In the genomic region with DNA sequence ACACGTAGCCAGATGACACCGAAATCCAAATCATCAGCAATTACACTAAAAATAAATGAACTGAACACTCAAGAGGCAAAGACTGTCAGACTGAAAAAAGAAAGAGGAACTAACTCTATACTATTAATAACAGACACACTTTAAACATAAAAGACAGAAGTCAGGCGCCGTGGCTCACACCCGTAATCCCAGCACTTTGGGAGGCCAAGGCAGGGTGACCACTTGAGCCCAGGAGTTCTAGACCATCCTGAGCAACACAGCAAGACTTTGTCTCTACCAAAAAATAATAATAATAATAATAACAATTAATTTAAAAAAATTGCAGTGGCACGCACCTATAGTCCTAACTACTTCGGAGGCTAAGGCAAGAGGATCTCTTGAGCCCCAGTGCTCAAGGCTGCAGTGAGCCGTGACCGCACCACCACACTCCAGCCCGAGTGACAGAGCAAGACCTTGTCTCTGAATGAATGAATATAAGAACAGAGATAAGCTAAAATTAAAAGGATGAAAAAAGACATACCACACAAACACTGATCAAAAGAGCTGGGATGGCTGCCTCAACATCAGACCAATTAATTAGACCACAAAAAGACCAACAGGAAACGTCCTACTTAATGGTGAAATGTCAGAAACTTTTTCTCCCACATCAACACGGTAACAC, we compare ENCODE assay signal across 1 cellular context.
TF ChIP-seq lines count a peak whose summit lies in the region.

No MANE protein-coding gene starts in this region.

TF ChIP-seq in GM12878, 131 proteins besides CTCF, POLR2A, EP300 and RAD21 (continues in another document):
- TF ChIP-seq, protein P1, sequence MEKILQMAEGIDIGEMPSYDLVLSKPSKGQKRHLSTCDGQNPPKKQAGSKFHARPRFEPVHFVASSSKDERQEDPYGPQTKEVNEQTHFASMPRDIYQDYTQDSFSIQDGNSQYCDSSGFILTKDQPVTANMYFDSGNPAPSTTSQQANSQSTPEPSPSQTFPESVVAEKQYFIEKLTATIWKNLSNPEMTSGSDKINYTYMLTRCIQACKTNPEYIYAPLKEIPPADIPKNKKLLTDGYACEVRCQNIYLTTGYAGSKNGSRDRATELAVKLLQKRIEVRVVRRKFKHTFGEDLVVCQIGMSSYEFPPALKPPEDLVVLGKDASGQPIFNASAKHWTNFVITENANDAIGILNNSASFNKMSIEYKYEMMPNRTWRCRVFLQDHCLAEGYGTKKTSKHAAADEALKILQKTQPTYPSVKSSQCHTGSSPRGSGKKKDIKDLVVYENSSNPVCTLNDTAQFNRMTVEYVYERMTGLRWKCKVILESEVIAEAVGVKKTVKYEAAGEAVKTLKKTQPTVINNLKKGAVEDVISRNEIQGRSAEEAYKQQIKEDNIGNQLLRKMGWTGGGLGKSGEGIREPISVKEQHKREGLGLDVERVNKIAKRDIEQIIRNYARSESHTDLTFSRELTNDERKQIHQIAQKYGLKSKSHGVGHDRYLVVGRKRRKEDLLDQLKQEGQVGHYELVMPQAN (conservative IDR thresholded peaks at IDR 0.05) = no peak
- TF ChIP-seq HDAC6 (IDR thresholded peaks at IDR 0.05; ENCODE audit: unreplicated experiment) (no peak), YY1 (IDR thresholded peaks at IDR 0.05; ENCODE audit: low read depth, low read length) (no peak), SMAD5 (IDR thresholded peaks at IDR 0.05; ENCODE audit: low read depth) (no peak), RBBP5 (conservative IDR thresholded peaks at IDR 0.05) (no peak), EED (IDR thresholded peaks at IDR 0.05; ENCODE audit: low read depth) (peak; percentile 34), HDAC2 (IDR thresholded peaks at IDR 0.05) (no peak), ATF7 (IDR thresholded peaks at IDR 0.05; ENCODE audit: low read depth) (peak; percentile 48; the same call in 1 of the 2 replicates), POLR2AphosphoS5 (IDR thresholded peaks at IDR 0.05; ENCODE audit: low read length) (no peak), ZNF207 (IDR thresholded peaks at IDR 0.05; ENCODE audit: borderline replicate concordance) (0 out of 2 replicates have a peak, but pooled peaks have one; percentile 34), PAX8 (IDR thresholded peaks at IDR 0.05) (peak; percentile 97), IKZF1 (conservative IDR thresholded peaks at IDR 0.05) (peak; percentile 59), FOXK2 (IDR thresholded peaks at IDR 0.05) (no peak), CBX3 (IDR thresholded peaks at IDR 0.05; ENCODE audit: borderline replicate concordance, low read depth) (no peak), SMC3 (IDR thresholded peaks at IDR 0.05; ENCODE audit: borderline replicate concordance, low read length) (peak; percentile 18; the same call in 1 of the 2 replicates), RFX5 (IDR thresholded peaks at IDR 0.05; ENCODE audit: low read depth, low read length) (no peak), RB1 (IDR thresholded peaks at IDR 0.05; ENCODE audit: borderline replicate concordance) (no peak), ZNF217 (IDR thresholded peaks at IDR 0.05) (peak; percentile 86), CHD2 (IDR thresholded peaks at IDR 0.05; ENCODE audit: borderline replicate concordance, low read depth, low read length) (peak; percentile 17; the same call in 1 of the 2 replicates), SIX5 (IDR thresholded peaks at IDR 0.05; ENCODE audit: low read depth, low read length, severe bottlenecking) (no peak), SMAD1 (IDR thresholded peaks at IDR 0.05; ENCODE audit: low read depth, partially characterized antibody) (no peak), NFYA (IDR thresholded peaks at IDR 0.05; ENCODE audit: borderline replicate concordance, low read depth, low read length) (no peak), MEF2A (IDR thresholded peaks at IDR 0.05; ENCODE audit: insufficient read depth, low read depth, low read length) (peak; percentile 97), MXI1 (IDR thresholded peaks at IDR 0.05; ENCODE audit: low read depth, low read length) (no peak), RUNX3 (IDR thresholded peaks at IDR 0.05; ENCODE audit: low read length) (peak; percentile 97), CREB1 (IDR thresholded peaks at IDR 0.05; ENCODE audit: low read depth) (peak; percentile 39), NR2C1 (IDR thresholded peaks at IDR 0.05) (no peak)
- TF ChIP-seq, protein P2, sequence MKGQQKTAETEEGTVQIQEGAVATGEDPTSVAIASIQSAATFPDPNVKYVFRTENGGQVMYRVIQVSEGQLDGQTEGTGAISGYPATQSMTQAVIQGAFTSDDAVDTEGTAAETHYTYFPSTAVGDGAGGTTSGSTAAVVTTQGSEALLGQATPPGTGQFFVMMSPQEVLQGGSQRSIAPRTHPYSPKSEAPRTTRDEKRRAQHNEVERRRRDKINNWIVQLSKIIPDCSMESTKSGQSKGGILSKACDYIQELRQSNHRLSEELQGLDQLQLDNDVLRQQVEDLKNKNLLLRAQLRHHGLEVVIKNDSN (IDR thresholded peaks at IDR 0.05; ENCODE audit: borderline replicate concordance, extremely low read length, insufficient read depth, low read depth, low read length) = no peak
- TF ChIP-seq, protein P3, sequence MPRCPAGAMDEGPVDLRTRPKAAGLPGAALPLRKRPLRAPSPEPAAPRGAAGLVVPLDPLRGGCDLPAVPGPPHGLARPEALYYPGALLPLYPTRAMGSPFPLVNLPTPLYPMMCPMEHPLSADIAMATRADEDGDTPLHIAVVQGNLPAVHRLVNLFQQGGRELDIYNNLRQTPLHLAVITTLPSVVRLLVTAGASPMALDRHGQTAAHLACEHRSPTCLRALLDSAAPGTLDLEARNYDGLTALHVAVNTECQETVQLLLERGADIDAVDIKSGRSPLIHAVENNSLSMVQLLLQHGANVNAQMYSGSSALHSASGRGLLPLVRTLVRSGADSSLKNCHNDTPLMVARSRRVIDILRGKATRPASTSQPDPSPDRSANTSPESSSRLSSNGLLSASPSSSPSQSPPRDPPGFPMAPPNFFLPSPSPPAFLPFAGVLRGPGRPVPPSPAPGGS (IDR thresholded peaks at IDR 0.05; ENCODE audit: borderline replicate concordance, insufficient read depth, low read depth, low read length, poor library complexity, severe bottlenecking) = no peak
- TF ChIP-seq, protein P4, sequence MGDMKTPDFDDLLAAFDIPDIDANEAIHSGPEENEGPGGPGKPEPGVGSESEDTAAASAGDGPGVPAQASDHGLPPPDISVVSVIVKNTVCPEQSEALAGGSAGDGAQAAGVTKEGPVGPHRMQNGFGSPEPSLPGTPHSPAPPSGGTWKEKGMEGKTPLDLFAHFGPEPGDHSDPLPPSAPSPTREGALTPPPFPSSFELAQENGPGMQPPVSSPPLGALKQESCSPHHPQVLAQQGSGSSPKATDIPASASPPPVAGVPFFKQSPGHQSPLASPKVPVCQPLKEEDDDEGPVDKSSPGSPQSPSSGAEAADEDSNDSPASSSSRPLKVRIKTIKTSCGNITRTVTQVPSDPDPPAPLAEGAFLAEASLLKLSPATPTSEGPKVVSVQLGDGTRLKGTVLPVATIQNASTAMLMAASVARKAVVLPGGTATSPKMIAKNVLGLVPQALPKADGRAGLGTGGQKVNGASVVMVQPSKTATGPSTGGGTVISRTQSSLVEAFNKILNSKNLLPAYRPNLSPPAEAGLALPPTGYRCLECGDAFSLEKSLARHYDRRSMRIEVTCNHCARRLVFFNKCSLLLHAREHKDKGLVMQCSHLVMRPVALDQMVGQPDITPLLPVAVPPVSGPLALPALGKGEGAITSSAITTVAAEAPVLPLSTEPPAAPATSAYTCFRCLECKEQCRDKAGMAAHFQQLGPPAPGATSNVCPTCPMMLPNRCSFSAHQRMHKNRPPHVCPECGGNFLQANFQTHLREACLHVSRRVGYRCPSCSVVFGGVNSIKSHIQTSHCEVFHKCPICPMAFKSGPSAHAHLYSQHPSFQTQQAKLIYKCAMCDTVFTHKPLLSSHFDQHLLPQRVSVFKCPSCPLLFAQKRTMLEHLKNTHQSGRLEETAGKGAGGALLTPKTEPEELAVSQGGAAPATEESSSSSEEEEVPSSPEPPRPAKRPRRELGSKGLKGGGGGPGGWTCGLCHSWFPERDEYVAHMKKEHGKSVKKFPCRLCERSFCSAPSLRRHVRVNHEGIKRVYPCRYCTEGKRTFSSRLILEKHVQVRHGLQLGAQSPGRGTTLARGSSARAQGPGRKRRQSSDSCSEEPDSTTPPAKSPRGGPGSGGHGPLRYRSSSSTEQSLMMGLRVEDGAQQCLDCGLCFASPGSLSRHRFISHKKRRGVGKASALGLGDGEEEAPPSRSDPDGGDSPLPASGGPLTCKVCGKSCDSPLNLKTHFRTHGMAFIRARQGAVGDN (IDR thresholded peaks at IDR 0.05) = no peak
- TF ChIP-seq, protein P5, sequence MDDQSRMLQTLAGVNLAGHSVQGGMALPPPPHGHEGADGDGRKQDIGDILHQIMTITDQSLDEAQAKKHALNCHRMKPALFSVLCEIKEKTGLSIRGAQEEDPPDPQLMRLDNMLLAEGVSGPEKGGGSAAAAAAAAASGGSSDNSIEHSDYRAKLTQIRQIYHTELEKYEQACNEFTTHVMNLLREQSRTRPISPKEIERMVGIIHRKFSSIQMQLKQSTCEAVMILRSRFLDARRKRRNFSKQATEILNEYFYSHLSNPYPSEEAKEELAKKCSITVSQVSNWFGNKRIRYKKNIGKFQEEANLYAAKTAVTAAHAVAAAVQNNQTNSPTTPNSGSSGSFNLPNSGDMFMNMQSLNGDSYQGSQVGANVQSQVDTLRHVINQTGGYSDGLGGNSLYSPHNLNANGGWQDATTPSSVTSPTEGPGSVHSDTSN (IDR thresholded peaks at IDR 0.05; ENCODE audit: insufficient replicate concordance, low read depth, low read length) = no peak
- TF ChIP-seq, protein P6, sequence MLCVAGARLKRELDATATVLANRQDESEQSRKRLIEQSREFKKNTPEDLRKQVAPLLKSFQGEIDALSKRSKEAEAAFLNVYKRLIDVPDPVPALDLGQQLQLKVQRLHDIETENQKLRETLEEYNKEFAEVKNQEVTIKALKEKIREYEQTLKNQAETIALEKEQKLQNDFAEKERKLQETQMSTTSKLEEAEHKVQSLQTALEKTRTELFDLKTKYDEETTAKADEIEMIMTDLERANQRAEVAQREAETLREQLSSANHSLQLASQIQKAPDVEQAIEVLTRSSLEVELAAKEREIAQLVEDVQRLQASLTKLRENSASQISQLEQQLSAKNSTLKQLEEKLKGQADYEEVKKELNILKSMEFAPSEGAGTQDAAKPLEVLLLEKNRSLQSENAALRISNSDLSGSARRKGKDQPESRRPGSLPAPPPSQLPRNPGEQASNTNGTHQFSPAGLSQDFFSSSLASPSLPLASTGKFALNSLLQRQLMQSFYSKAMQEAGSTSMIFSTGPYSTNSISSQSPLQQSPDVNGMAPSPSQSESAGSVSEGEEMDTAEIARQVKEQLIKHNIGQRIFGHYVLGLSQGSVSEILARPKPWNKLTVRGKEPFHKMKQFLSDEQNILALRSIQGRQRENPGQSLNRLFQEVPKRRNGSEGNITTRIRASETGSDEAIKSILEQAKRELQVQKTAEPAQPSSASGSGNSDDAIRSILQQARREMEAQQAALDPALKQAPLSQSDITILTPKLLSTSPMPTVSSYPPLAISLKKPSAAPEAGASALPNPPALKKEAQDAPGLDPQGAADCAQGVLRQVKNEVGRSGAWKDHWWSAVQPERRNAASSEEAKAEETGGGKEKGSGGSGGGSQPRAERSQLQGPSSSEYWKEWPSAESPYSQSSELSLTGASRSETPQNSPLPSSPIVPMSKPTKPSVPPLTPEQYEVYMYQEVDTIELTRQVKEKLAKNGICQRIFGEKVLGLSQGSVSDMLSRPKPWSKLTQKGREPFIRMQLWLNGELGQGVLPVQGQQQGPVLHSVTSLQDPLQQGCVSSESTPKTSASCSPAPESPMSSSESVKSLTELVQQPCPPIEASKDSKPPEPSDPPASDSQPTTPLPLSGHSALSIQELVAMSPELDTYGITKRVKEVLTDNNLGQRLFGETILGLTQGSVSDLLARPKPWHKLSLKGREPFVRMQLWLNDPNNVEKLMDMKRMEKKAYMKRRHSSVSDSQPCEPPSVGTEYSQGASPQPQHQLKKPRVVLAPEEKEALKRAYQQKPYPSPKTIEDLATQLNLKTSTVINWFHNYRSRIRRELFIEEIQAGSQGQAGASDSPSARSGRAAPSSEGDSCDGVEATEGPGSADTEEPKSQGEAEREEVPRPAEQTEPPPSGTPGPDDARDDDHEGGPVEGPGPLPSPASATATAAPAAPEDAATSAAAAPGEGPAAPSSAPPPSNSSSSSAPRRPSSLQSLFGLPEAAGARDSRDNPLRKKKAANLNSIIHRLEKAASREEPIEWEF (IDR thresholded peaks at IDR 0.05; ENCODE audit: insufficient replicate concordance, low read depth, low read length) = no peak
- TF ChIP-seq, protein P7, sequence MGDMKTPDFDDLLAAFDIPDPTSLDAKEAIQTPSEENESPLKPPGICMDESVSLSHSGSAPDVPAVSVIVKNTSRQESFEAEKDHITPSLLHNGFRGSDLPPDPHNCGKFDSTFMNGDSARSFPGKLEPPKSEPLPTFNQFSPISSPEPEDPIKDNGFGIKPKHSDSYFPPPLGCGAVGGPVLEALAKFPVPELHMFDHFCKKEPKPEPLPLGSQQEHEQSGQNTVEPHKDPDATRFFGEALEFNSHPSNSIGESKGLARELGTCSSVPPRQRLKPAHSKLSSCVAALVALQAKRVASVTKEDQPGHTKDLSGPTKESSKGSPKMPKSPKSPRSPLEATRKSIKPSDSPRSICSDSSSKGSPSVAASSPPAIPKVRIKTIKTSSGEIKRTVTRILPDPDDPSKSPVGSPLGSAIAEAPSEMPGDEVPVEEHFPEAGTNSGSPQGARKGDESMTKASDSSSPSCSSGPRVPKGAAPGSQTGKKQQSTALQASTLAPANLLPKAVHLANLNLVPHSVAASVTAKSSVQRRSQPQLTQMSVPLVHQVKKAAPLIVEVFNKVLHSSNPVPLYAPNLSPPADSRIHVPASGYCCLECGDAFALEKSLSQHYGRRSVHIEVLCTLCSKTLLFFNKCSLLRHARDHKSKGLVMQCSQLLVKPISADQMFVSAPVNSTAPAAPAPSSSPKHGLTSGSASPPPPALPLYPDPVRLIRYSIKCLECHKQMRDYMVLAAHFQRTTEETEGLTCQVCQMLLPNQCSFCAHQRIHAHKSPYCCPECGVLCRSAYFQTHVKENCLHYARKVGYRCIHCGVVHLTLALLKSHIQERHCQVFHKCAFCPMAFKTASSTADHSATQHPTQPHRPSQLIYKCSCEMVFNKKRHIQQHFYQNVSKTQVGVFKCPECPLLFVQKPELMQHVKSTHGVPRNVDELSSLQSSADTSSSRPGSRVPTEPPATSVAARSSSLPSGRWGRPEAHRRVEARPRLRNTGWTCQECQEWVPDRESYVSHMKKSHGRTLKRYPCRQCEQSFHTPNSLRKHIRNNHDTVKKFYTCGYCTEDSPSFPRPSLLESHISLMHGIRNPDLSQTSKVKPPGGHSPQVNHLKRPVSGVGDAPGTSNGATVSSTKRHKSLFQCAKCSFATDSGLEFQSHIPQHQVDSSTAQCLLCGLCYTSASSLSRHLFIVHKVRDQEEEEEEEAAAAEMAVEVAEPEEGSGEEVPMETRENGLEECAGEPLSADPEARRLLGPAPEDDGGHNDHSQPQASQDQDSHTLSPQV (IDR thresholded peaks at IDR 0.05) = no peak
